ENCODE assay signal across 1 cellular context in genomic region chr14:93206793-93207467, GRCh38.
TF ChIP-seq lines count a peak whose summit lies in the region.

TSS of gene GON7 (minus strand) at chr14:93207065. CDS start at chr14:93207037, 28 bp downstream.
A gene with protein sequence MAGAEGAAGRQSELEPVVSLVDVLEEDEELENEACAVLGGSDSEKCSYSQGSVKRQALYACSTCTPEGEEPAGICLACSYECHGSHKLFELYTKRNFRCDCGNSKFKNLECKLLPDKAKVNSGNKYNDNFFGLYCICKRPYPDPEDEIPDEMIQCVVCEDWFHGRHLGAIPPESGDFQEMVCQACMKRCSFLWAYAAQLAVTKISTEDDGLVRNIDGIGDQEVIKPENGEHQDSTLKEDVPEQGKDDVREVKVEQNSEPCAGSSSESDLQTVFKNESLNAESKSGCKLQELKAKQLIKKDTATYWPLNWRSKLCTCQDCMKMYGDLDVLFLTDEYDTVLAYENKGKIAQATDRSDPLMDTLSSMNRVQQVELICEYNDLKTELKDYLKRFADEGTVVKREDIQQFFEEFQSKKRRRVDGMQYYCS (plus strand): TSS chr14:93207256. CDS start chr14:93207292, 36 bp downstream.

TF ChIP-seq in HEK293, 187 proteins besides CTCF, POLR2A, EP300 and RAD21 (continued from another document):
- TF ChIP-seq, protein P1, sequence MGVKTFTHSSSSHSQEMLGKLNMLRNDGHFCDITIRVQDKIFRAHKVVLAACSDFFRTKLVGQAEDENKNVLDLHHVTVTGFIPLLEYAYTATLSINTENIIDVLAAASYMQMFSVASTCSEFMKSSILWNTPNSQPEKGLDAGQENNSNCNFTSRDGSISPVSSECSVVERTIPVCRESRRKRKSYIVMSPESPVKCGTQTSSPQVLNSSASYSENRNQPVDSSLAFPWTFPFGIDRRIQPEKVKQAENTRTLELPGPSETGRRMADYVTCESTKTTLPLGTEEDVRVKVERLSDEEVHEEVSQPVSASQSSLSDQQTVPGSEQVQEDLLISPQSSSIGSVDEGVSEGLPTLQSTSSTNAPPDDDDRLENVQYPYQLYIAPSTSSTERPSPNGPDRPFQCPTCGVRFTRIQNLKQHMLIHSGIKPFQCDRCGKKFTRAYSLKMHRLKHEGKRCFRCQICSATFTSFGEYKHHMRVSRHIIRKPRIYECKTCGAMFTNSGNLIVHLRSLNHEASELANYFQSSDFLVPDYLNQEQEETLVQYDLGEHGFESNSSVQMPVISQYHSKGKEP (tag by site-specific recombination; IDR thresholded peaks at IDR 0.05): no peak
- TF ChIP-seq ZSCAN23 (tag by site-specific recombination; IDR thresholded peaks at IDR 0.05): no peak
